8 cellular contexts compared by ENCODE assay signal in genomic region chr12:118136559-118137003, GRCh38. TPM values are rescaled to one million over a fixed set of nuclear protein-coding genes. Genes with fewer than 3 reads are reported as not detected.
DNase-seq lines count a peak whose midpoint lies in the region; ATAC-seq, FAIRE-seq and TF ChIP-seq lines count a peak whose summit lies in the region.

No MANE protein-coding gene starts in this region.

- BruUV-seq in K562 (replicated peaks; lab: Mats Ljungman, UMichigan): no TSS peak

- no peak for TF ChIP-seq RAD21 in K562 (CRISPR knock-in tag; conservative IDR thresholded peaks at IDR 0.05 in 1 of 2, IDR thresholded peaks at IDR 0.05 in 1 of 2)

- peak; percentile 19 for FAIRE-seq in K562 (lab: Jason Lieb, UNC)

- DNase-seq in K562 (ENCODE audit: extremely low read depth in 1 of 4, low spot score in 3 of 4): peak in 3 of 4 experiments; percentile 29 to 65 (median 41)
- DNase-seq in SKM-1 (lab: John Stamatoyannopoulos, UW; ENCODE audit: unreplicated experiment): no peak

- no peak for TF ChIP-seq EP300 in K562 (IDR thresholded peaks at IDR 0.05; ENCODE audit: low read length)

- H3K27ac ChIP-seq in ACC112 (ENCODE audit: low read depth, low read length) (peak overlapping the region; percentile 8; the same call in 1 of the 2 replicates), K562 (ENCODE audit: extremely low read depth, low read depth, low read length) (peak overlapping the region; percentile 77), iPS-20b (ENCODE audit: low read length) (peak overlapping the region; percentile 69), skeletal muscle tissue (ENCODE audit: low read depth, low read length) (peak overlapping the region; percentile 89)

- H3K79me2 ChIP-seq in ACC112 (ENCODE audit: control insufficient read depth, insufficient read depth, low read length, unreplicated experiment): peaks cover 24% of the 10 kb centered on the region
- peaks cover 33% of the 10 kb centered on the region for H3K79me2 ChIP-seq in K562 (ENCODE audit: control insufficient read depth, insufficient read depth, low read length)

- H3K9me1 ChIP-seq in K562 (ENCODE audit: control insufficient read depth, insufficient read depth, low read length): no peaks in the 10 kb centered on the region

- H3K4me1 ChIP-seq in ACC112 (ENCODE audit: control insufficient read depth, insufficient read depth, low read length, unreplicated experiment): peaks cover 8% of the 10 kb centered on the region
- H3K4me1 ChIP-seq in K562 (replicated peaks in 1 of 2; ENCODE audit: control insufficient read depth in 2 of 2, insufficient read depth in 2 of 2, low read length in 2 of 2): peaks cover 2 to 27% of the 10 kb centered on the region in 2 experiments; a peak in 3 of 5 replicates
- no peaks in the 10 kb centered on the region for H3K4me1 ChIP-seq in iPS-20b (ENCODE audit: insufficient read depth, low read length)
- H3K4me1 ChIP-seq in skeletal muscle tissue (ENCODE audit: control insufficient read depth in 3 of 3, insufficient read depth in 3 of 3, low read length in 3 of 3): peaks cover 16 to 39% (median 25%) of the 10 kb centered on the region in 3 donors

- peak overlapping the region; percentile 87 for H3K27ac Mint-ChIP-seq in T-helper 1 cell treated with Interleukin-12 subunit alpha and Interleukin-12 subunit beta and Interleukin-4 antibody, amounts not matched to agents 30 μg/mL and 1 μg/mL, for 36 hours

- no peak for TF ChIP-seq POLR2A in K562 (conservative IDR thresholded peaks at IDR 0.05)

- H3K36me3 ChIP-seq in ACC112 (ENCODE audit: insufficient read depth, low read length) (no peaks in the 10 kb centered on the region), K562 (ENCODE audit: control insufficient read depth, insufficient read depth, low read length) (peaks cover 38% of the 10 kb centered on the region), iPS-20b (ENCODE audit: insufficient read depth, low read depth, low read length) (peaks cover 47% of the 10 kb centered on the region), skeletal muscle tissue (ENCODE audit: control insufficient read depth in 3 of 3, insufficient read depth in 3 of 3, low read length in 3 of 3) (peaks cover 18 to 25% (median 21%) of the 10 kb centered on the region in 3 donors)

- H3K4me1 Mint-ChIP-seq in T-helper 1 cell treated with Interleukin-12 subunit alpha and Interleukin-12 subunit beta and Interleukin-4 antibody, amounts not matched to agents 30 μg/mL and 1 μg/mL, for 36 hours (ENCODE audit: low read depth): peaks cover 24% of the 10 kb centered on the region

- ATAC-seq in GM19023 (IDR thresholded peaks at IDR 0.05; ENCODE audit: unreplicated experiment): peak; percentile 38
- peak; percentile 31 for ATAC-seq in HG03378 (IDR thresholded peaks at IDR 0.05; ENCODE audit: unreplicated experiment)
- peak; percentile 67 for ATAC-seq in K562

- H3K4me3 ChIP-seq in ACC112 (ENCODE audit: low read depth, low read length) (peak overlapping the region; percentile 91), K562 (peak overlapping the region; percentile 80), iPS-20b (ENCODE audit: low read length) (peak overlapping the region; percentile 91), skeletal muscle tissue (ENCODE audit: low read length in 3 of 3) (peak overlapping the region; percentile 85 to 93 (median 88))

- H3K9me3 Mint-ChIP-seq in T-helper 1 cell treated with Interleukin-12 subunit alpha and Interleukin-12 subunit beta and Interleukin-4 antibody, amounts not matched to agents 30 μg/mL and 1 μg/mL, for 36 hours: no peaks in the 10 kb centered on the region

- intact Hi-C loops in K562 (cut with micrococcal nuclease): no loop called here

- WGBS in K562 (ENCODE audit: insufficient coverage, low coverage, missing lambda C conversion rate): under 1% methylated on average over 29 of the region's 29 CpGs

- H3K27me3 Mint-ChIP-seq in T-helper 1 cell treated with Interleukin-12 subunit alpha and Interleukin-12 subunit beta and Interleukin-4 antibody, amounts not matched to agents 30 μg/mL and 1 μg/mL, for 36 hours (ENCODE audit: low read depth): no peaks in the 10 kb centered on the region

- TF ChIP-seq CTCF in K562 (IDR thresholded peaks at IDR 0.05 in 2 of 3, conservative IDR thresholded peaks at IDR 0.05 in 1 of 3; ENCODE audit: insufficient read depth in 2 of 3, low read depth in 1 of 3, low read length in 3 of 3): no peak

- H2AFZ ChIP-seq in ACC112 (ENCODE audit: low read length, unreplicated experiment) (peak overlapping the region; percentile 66), K562 (ENCODE audit: low read depth, low read length) (peak overlapping the region; percentile 84)

- H4K20me1 ChIP-seq in K562 (replicated peaks; ENCODE audit: control insufficient read depth, insufficient read depth, low read length): no peaks in the 10 kb centered on the region; the same call in 1 of the 2 replicates

- H3K4me3 Mint-ChIP-seq in T-helper 1 cell treated with Interleukin-12 subunit alpha and Interleukin-12 subunit beta and Interleukin-4 antibody, amounts not matched to agents 30 μg/mL and 1 μg/mL, for 36 hours: peak overlapping the region; percentile 93

- H3K27me3 ChIP-seq in ACC112 (ENCODE audit: insufficient read depth, low read length) (no peaks in the 10 kb centered on the region), K562 (ENCODE audit: control insufficient read depth in 2 of 2, insufficient read depth in 2 of 2, low read length in 2 of 2) (no peaks in the 10 kb centered on the region), iPS-20b (ENCODE audit: insufficient read depth, low read length) (no peaks in the 10 kb centered on the region), skeletal muscle tissue (ENCODE audit: control insufficient read depth in 3 of 3, insufficient read depth in 3 of 3, low read length in 3 of 3) (no peaks in the 10 kb centered on the region)

- peaks cover 20% of the 10 kb centered on the region for H3K36me3 Mint-ChIP-seq in T-helper 1 cell treated with Interleukin-12 subunit alpha and Interleukin-12 subunit beta and Interleukin-4 antibody, amounts not matched to agents 30 μg/mL and 1 μg/mL, for 36 hours (ENCODE audit: low read depth)

- CTCF ChIA-PET in K562 (lab: Yijun Ruan, JAX; ENCODE audit: low intra/inter-chr PET ratio): no interaction called here

- H3K9me3 ChIP-seq in K562 (replicated peaks; ENCODE audit: control insufficient read depth, insufficient read depth, low read depth, low read length): no peaks in the 10 kb centered on the region
- no peaks in the 10 kb centered on the region for H3K9me3 ChIP-seq in iPS-20b (ENCODE audit: insufficient read depth, low read depth, low read length)
- no peaks in the 10 kb centered on the region for H3K9me3 ChIP-seq in skeletal muscle tissue (ENCODE audit: control insufficient read depth in 3 of 3, low read length in 3 of 3)

- peak overlapping the region; percentile 87 for H3K4me2 ChIP-seq in K562 (ENCODE audit: insufficient read depth, low read length)

- in situ Hi-C loops in K562 (cut with MboI): no loop called here

- POLR2A ChIA-PET in K562 (lab: Yijun Ruan, JAX): interaction anchor here (0.7 to 2.8 kb wide), 8 partner anchors 11 to 262 kb away, joined by 3 to 19 read pairs (median 4); partner anchors contain the start of gene TAOK3

- H3K9ac ChIP-seq in K562 (ENCODE audit: insufficient read depth in 1 of 2, low read depth in 2 of 2, low read length in 2 of 2): peak overlapping the region; percentile 86 to 100
- H3K9ac ChIP-seq in iPS-20b (ENCODE audit: low read depth, low read length): peak overlapping the region; percentile 96
- H3K9ac ChIP-seq in skeletal muscle tissue (ENCODE audit: low read depth in 1 of 3, low read length in 3 of 3): peak overlapping the region; percentile 94 to 98 (median 94)

TF ChIP-seq in K562, 482 proteins besides CTCF, POLR2A, EP300 and RAD21 (continues in another document):
- TF ChIP-seq CREM (IDR thresholded peaks at IDR 0.05; ENCODE audit: low read depth): peak; percentile 67
- TF ChIP-seq NR2C2 (CRISPR knock-in tag; IDR thresholded peaks at IDR 0.05): no peak
- TF ChIP-seq NR2C2 (tag; IDR thresholded peaks at IDR 0.05): peak; percentile 55

RNA-seq across cellular contexts. Expression of gene PEBP1, which starts 0.7 kb away (rescaled TPM):
- total RNA-seq in K562 (2011; cell fraction: chromatin; rRNA removed; ENCODE audit: low replicate concordance): 8.8 and 16.1 TPM in 2 replicates
- 20.7 and 23.2 TPM in 2 replicates for total RNA-seq in K562 (2011; cell fraction: nucleolus; rRNA removed)
- 17.1 and 23.0 TPM in 2 replicates for total RNA-seq in K562 (2011; cell fraction: nucleoplasm; rRNA removed)
- total RNA-seq in K562 (2014; rRNA removed): 203 and 259 TPM in 2 replicates
- 141 and 146 TPM in 2 replicates for total RNA-seq in K562 (2014; rRNA removed; fragmentation: Illumina TruSeq; extraction: Trizol)
- 194 and 202 TPM in 2 replicates for total RNA-seq in K562 (2015; rRNA removed; fragmentation: Illumina TruSeq; extraction: Trizol)
- 183 and 186 TPM in 2 replicates for total RNA-seq in K562 (2021)
- 112 and 145 TPM in 2 replicates for polyA plus RNA-seq in K562 (2011; rRNA removed)
- 179 and 230 TPM in 2 replicates for polyA plus RNA-seq in K562 (2011; cell fraction: cytosol; rRNA removed)
- 62.5 and 85.5 TPM in 2 replicates for polyA plus RNA-seq in K562 (2011; cell fraction: nucleus; rRNA removed)
- 95.4 and 146 TPM in 2 replicates for polyA plus RNA-seq in K562 (2012)
- 206 and 207 TPM in 2 replicates for polyA plus RNA-seq in K562 (2014; fragmentation: Illumina TruSeq; extraction: Trizol)
- 100 to 1,000 TPM in 1 of 2 experiments, 10 to 100 TPM in 1; 77.3 to 113 TPM for polyA plus RNA-seq in K562 (2014; fragmentation: Nextera tagmentation; extraction: Ambion mirVana)
- 153 and 160 TPM in 2 replicates for polyA plus RNA-seq in K562 (2014; rRNA removed)
- polyA minus RNA-seq in K562 (2011; rRNA and poly(A)+ RNA removed): 67.6 and 77.2 TPM in 2 replicates
- polyA minus RNA-seq in K562 (2011; cell fraction: cytosol; rRNA and poly(A)+ RNA removed): 65.7 and 86.5 TPM in 2 replicates
- polyA minus RNA-seq in K562 (2011; cell fraction: nucleus; rRNA and poly(A)+ RNA removed): 8.2 and 15.0 TPM in 2 replicates
- total RNA-seq in skeletal muscle tissue: 124 TPM

RNA-seq across cellular contexts. Expression of gene VSIG10, which starts 32.8 kb away (rescaled TPM):
- total RNA-seq in K562 (2011; cell fraction: chromatin; rRNA removed; ENCODE audit: low replicate concordance): 2.7 and 12.4 TPM in 2 replicates
- 4.5 and 5.4 TPM in 2 replicates for total RNA-seq in K562 (2011; cell fraction: nucleolus; rRNA removed)
- total RNA-seq in K562 (2011; cell fraction: nucleoplasm; rRNA removed): 7.1 and 9.4 TPM in 2 replicates
- total RNA-seq in K562 (2014; rRNA removed) (7.1 and 8.8 TPM in 2 replicates), K562 (2014; rRNA removed; fragmentation: Illumina TruSeq; extraction: Trizol) (4.1 and 5.4 TPM in 2 replicates), K562 (2015; rRNA removed; fragmentation: Illumina TruSeq; extraction: Trizol) (6.0 TPM in 2 replicates), K562 (2021) (3.8 and 4.7 TPM in 2 replicates), skeletal muscle tissue (20.4 TPM)
- polyA plus RNA-seq in K562 (2011; rRNA removed) (4.3 and 10.8 TPM in 2 replicates), K562 (2014; fragmentation: Illumina TruSeq; extraction: Trizol) (3.7 and 4.2 TPM in 2 replicates), K562 (2014; fragmentation: Nextera tagmentation; extraction: Ambion mirVana) (1 to 10 TPM; 4.7 to 5.3 TPM), K562 (2014; rRNA removed) (4.0 and 6.5 TPM in 2 replicates)
- 4.2 and 10.0 TPM in 2 replicates for polyA plus RNA-seq in K562 (2011; cell fraction: cytosol; rRNA removed)
- polyA plus RNA-seq in K562 (2011; cell fraction: nucleus; rRNA removed): 8.3 and 15.8 TPM in 2 replicates
- 3.0 and 3.9 TPM in 2 replicates for polyA plus RNA-seq in K562 (2012)
- 3.0 and 7.6 TPM in 2 replicates for polyA minus RNA-seq in K562 (2011; rRNA and poly(A)+ RNA removed)
- polyA minus RNA-seq in K562 (2011; cell fraction: cytosol; rRNA and poly(A)+ RNA removed): 3.7 and 8.2 TPM in 2 replicates
- 2.7 and 12.0 TPM in 2 replicates for polyA minus RNA-seq in K562 (2011; cell fraction: nucleus; rRNA and poly(A)+ RNA removed)

Comparison
In these comparisons a context has a peak if more than half of its experiments do, and no peak if none do; other contexts are left out.
1. H3K27ac ChIP-seq: peak in every context shown above with its lines; median percentile 89 in skeletal muscle tissue; 77 in K562; 69 in iPS-20b; 8 in ACC112.